ENCODE assay signal across 16 cellular contexts in genomic region chr6:27275025-27275956, GRCh38. TPM values are rescaled to one million over a fixed set of nuclear protein-coding genes. Genes with fewer than 3 reads are reported as not detected.
DNase-seq lines count a peak whose midpoint lies in the region; ATAC-seq and TF ChIP-seq lines count a peak whose summit lies in the region.
"Had no signal": no experiment of that assay in that cellular context is flagged by ENCODE, and none has a peak within 500 bp of the region (broad histone marks: within the 10 kb centered on the region; RNA-seq: fewer than 3 reads in every experiment).

No MANE protein-coding gene starts in this region.

- no peak overlapping the region for H3K4me3 Mint-ChIP-seq in stimulated activated effector memory CD8-positive, alpha-beta T cell treated with anti-CD3 and anti-CD28 coated beads, Interleukin-12 subunit alpha, Interleukin-12 subunit beta, amount 100 ng/mL, for 72 hours
- H3K4me3 Mint-ChIP-seq: dendritic cell treated with granulocyte-macrophage colony-stimulating factor and Interleukin-4, amounts not matched to agents 40 ng/mL and 50 ng/mL, for 4 days had no signal

- no peaks in the 10 kb centered on the region for H4K20me1 ChIP-seq in fibroblast of lung (ENCODE audit: control insufficient read depth, extremely low read depth, insufficient read depth, low read length)

- DNase-seq in stimulated activated CD4-positive, alpha-beta T cell treated with anti-CD3 and anti-CD28 coated beads, Interleukin-1b, Interleukin-23, amount 100 ng/mL, for 48 hours, result peak; percentile 38
- DNase-seq in stimulated activated CD4-positive, alpha-beta T cell treated with anti-CD3 and anti-CD28 coated beads, Interleukin-12 subunit alpha, Interleukin-12 subunit beta, amount 100 ng/mL, for 4 hours, result no peak
- DNase-seq in MG63 (peak; percentile 22), fibroblast of lung (ENCODE audit: low read depth in 2 of 2) (no peak), SJCRH30 (no peak), NCI-H2107 treated with DMSO at 0.1 percent for 48 hours (lab: John Stamatoyannopoulos, UW; ENCODE audit: unreplicated experiment) (no peak), GDM1 (lab: John Stamatoyannopoulos, UW) (no peak)
- DNase-seq in stimulated activated effector memory CD8-positive, alpha-beta T cell treated with anti-CD3 and anti-CD28 coated beads, Interleukin-12 subunit alpha, Interleukin-12 subunit beta, amount 100 ng/mL, for 72 hours (ENCODE audit: low spot score in 2 of 2), result no peak
- DNase-seq: COR-L47, lower lobe of right lung, SHP77 treated with DMSO at 0.1 percent for 48 hours had no signal

- peaks cover 3% of the 10 kb centered on the region for H3K9me3 Mint-ChIP-seq in stimulated activated effector memory CD8-positive, alpha-beta T cell treated with anti-CD3 and anti-CD28 coated beads, Interleukin-12 subunit alpha, Interleukin-12 subunit beta, amount 100 ng/mL, for 72 hours

- H3K27me3 ChIP-seq in MG63 (no peaks in the 10 kb centered on the region), fibroblast of lung (ENCODE audit: control insufficient read depth, insufficient read depth, low read length) (no peaks in the 10 kb centered on the region), SJCRH30 (no peaks in the 10 kb centered on the region)

- peaks cover 5% of the 10 kb centered on the region for H3K4me1 Mint-ChIP-seq in stimulated activated effector memory CD8-positive, alpha-beta T cell treated with anti-CD3 and anti-CD28 coated beads, Interleukin-12 subunit alpha, Interleukin-12 subunit beta, amount 100 ng/mL, for 72 hours

- H3K36me3 ChIP-seq in MG63 (no peaks in the 10 kb centered on the region), fibroblast of lung (ENCODE audit: control insufficient read depth, insufficient read depth, low read length) (no peaks in the 10 kb centered on the region), SJCRH30 (no peaks in the 10 kb centered on the region)
- H3K36me3 ChIP-seq: lower lobe of right lung, thoracic aorta had no signal

- peak overlapping the region; percentile 13 for H3K4me2 ChIP-seq in fibroblast of lung (ENCODE audit: extremely low read depth, insufficient read depth, low read length)

- H3K9me3 ChIP-seq in MG63 (no peaks in the 10 kb centered on the region), fibroblast of lung (ENCODE audit: control insufficient read depth, insufficient read depth, low read depth, low read length) (no peaks in the 10 kb centered on the region), SJCRH30 (replicated peaks) (no peaks in the 10 kb centered on the region)
- H3K9me3 ChIP-seq: lower lobe of right lung, thoracic aorta had no signal

- H3K9ac ChIP-seq in fibroblast of lung (ENCODE audit: insufficient read depth, low read length), result no peak overlapping the region

- no peak for ATAC-seq in stimulated activated effector memory CD8-positive, alpha-beta T cell treated with anti-CD3 and anti-CD28 coated beads, Interleukin-12 subunit alpha, Interleukin-12 subunit beta, amount 100 ng/mL, for 72 hours
- ATAC-seq: lower lobe of right lung had no signal

- no peak overlapping the region for H2AFZ ChIP-seq in fibroblast of lung (ENCODE audit: low read length)

- H3K27ac ChIP-seq in fibroblast of lung (ENCODE audit: insufficient read depth, low read length) (no peak overlapping the region), SJCRH30 (no peak overlapping the region)
- H3K27ac ChIP-seq: lower lobe of right lung, thoracic aorta had no signal

- H3K4me1 ChIP-seq in fibroblast of lung (ENCODE audit: control insufficient read depth, extremely low read depth, insufficient read depth, low read length), result no peaks in the 10 kb centered on the region
- no peaks in the 10 kb centered on the region for H3K4me1 ChIP-seq in SJCRH30
- H3K4me1 ChIP-seq: lower lobe of right lung had no signal

- H3K79me2 ChIP-seq in fibroblast of lung (ENCODE audit: control insufficient read depth, insufficient read depth, low read length), result no peaks in the 10 kb centered on the region

- TF ChIP-seq CTCF in fibroblast of lung (conservative IDR thresholded peaks at IDR 0.05 in 1 of 2, IDR thresholded peaks at IDR 0.05 in 1 of 2; ENCODE audit: low read depth in 1 of 2, low read length in 2 of 2), result no peak

- peaks cover 9% of the 10 kb centered on the region for H3K36me3 Mint-ChIP-seq in stimulated activated effector memory CD8-positive, alpha-beta T cell treated with anti-CD3 and anti-CD28 coated beads, Interleukin-12 subunit alpha, Interleukin-12 subunit beta, amount 100 ng/mL, for 72 hours

- H3K4me3 ChIP-seq in MG63, result peak overlapping the region; percentile 27
- H3K4me3 ChIP-seq in fibroblast of lung (replicated peaks in 1 of 4; ENCODE audit: control extremely low read depth in 1 of 4, insufficient read depth in 1 of 4, low read depth in 3 of 4, low read length in 4 of 4), result no peak overlapping the region
- H3K4me3 ChIP-seq in SJCRH30, result no peak overlapping the region
- H3K4me3 ChIP-seq: lower lobe of right lung, thoracic aorta had no signal

- no peak overlapping the region for H3K27ac Mint-ChIP-seq in stimulated activated effector memory CD8-positive, alpha-beta T cell treated with anti-CD3 and anti-CD28 coated beads, Interleukin-12 subunit alpha, Interleukin-12 subunit beta, amount 100 ng/mL, for 72 hours
- H3K27ac Mint-ChIP-seq: dendritic cell treated with granulocyte-macrophage colony-stimulating factor and Interleukin-4, amounts not matched to agents 40 ng/mL and 50 ng/mL, for 4 days had no signal

RNA-seq across cellular contexts. Expression of gene PRSS16, which starts 27.8 kb away (rescaled TPM):
- total RNA-seq in MG63 (2014; rRNA removed; shearing (Covaris generic); ENCODE audit: low replicate concordance), result 0.33 TPM in 1 of 2 replicates, not detected in the other
- total RNA-seq in fibroblast of lung, result not detected in 2 replicates
- 0.15 TPM in 1 of 2 replicates, not detected in the other for polyA plus RNA-seq in fibroblast of lung
- not detected in 2 replicates for polyA plus RNA-seq in fibroblast of lung (2012)
- not detected in 2 replicates for polyA minus RNA-seq in fibroblast of lung (ENCODE audit: low replicate concordance)
- not detected in 2 replicates for total RNA-seq in SJCRH30 (2014; rRNA removed; shearing (Covaris generic))
- total RNA-seq: thoracic aorta had no signal

RNA-seq across cellular contexts. Expression of gene POM121L2, which starts 36.8 kb away (rescaled TPM):
- not detected in 2 replicates for total RNA-seq in MG63 (2014; rRNA removed; shearing (Covaris generic); ENCODE audit: low replicate concordance)
- total RNA-seq in fibroblast of lung, result not detected in 2 replicates
- not detected in 2 replicates for polyA plus RNA-seq in fibroblast of lung
- not detected in 2 replicates for polyA plus RNA-seq in fibroblast of lung (2012)
- not detected in 2 replicates for polyA minus RNA-seq in fibroblast of lung (ENCODE audit: low replicate concordance)
- total RNA-seq in SJCRH30 (2014; rRNA removed; shearing (Covaris generic)), result not detected in 2 replicates
- total RNA-seq: frontal cortex, lower lobe of right lung, posterior vena cava, thoracic aorta had no signal
- polyA plus RNA-seq: IgD-negative memory B cell had no signal

Comparison
In these comparisons a context has a peak if more than half of its experiments do, and no peak if none do; other contexts are left out.
1. DNase-seq: peak in stimulated activated CD4-positive, alpha-beta T cell treated with anti-CD3 and anti-CD28 coated beads, Interleukin-1b, Interleukin-23, amount 100 ng/mL, for 48 hours (single experiment) and MG63 (single experiment); none in stimulated activated CD4-positive, alpha-beta T cell treated with anti-CD3 and anti-CD28 coated beads, Interleukin-12 subunit alpha, Interleukin-12 subunit beta, amount 100 ng/mL, for 4 hours (single experiment), fibroblast of lung (0 of 2), SJCRH30 (0 of 2), NCI-H2107 treated with DMSO at 0.1 percent for 48 hours (single experiment), GDM1 (single experiment) and stimulated activated effector memory CD8-positive, alpha-beta T cell treated with anti-CD3 and anti-CD28 coated beads, Interleukin-12 subunit alpha, Interleukin-12 subunit beta, amount 100 ng/mL, for 72 hours (0 of 2).